In genomic region chr3:172138792-172139507, GRCh38 we compare ENCODE assay signal across 1 cellular context.
A peak's percentile ranks its signal among the peaks of the same experiment; 100 is the strongest.
TF ChIP-seq lines count a peak whose summit lies in the region.

No MANE protein-coding gene starts in this region.

TF ChIP-seq in HepG2, 621 proteins besides CTCF, POLR2A, EP300 and RAD21 (continued from another document):
- TF ChIP-seq TEF (CRISPR knock-in tag; IDR thresholded peaks at IDR 0.05) (no peak), TCF7 (IDR thresholded peaks at IDR 0.05; ENCODE audit: low read depth) (no peak), MBD4 (IDR thresholded peaks at IDR 0.05; ENCODE audit: borderline replicate concordance, low read length) (peak; percentile 66; the same call in 1 of the 2 replicates), ZNF280D (CRISPR knock-in tag; IDR thresholded peaks at IDR 0.05) (no peak), ONECUT2 (CRISPR knock-in tag; IDR thresholded peaks at IDR 0.05) (no peak), ZSCAN5A (CRISPR knock-in tag; IDR thresholded peaks at IDR 0.05; ENCODE audit: borderline replicate concordance) (no peak), NR1H2 (CRISPR knock-in tag; IDR thresholded peaks at IDR 0.05; ENCODE audit: borderline replicate concordance, low read depth) (no peak)
